17 cellular contexts compared by ENCODE assay signal in the genomic region with DNA sequence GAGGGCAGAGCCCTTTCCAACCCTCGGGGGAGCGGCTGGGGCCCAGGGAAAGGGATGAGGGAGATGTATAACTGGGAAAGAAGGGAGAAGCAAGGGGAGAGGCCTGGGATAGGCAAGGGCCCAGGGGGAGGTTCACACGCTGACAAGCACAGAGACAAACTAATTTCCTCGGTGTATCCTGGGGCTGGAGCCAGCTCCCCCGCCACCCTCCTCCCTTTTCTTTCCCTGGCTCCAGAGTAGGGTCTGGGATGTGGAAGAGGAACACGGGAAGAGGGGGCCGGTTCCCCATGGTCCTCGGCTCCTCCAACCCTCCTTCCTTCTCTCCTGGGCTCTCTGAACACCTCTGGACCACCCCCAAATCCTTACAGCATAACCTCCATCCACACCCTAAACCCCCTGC. TPM values are rescaled to one million over a fixed set of nuclear protein-coding genes. Genes with fewer than 3 reads are reported as not detected.
DNase-seq lines count a peak whose midpoint lies in the region; ATAC-seq and TF ChIP-seq lines count a peak whose summit lies in the region.
"Had no signal": no experiment of that assay in that cellular context is flagged by ENCODE, and none has a peak within 500 bp of the region (broad histone marks: within the 10 kb centered on the region; RNA-seq: fewer than 3 reads in every experiment).

No MANE protein-coding gene starts in this region.

- H3K27me3 ChIP-seq in BLaER1 treated with 17β-estradiol and CSF1 and Interleukin-3, amounts not matched to agents 10 nM and 100 nM, result peaks cover under 1 to 27% (median 15%) of the 10 kb centered on the region in 11 experiments; a peak in 15 of 22 replicates
- H3K27me3 ChIP-seq in adipocyte (replicated peaks; ENCODE audit: control insufficient read depth, insufficient read depth, low read length), result no peaks in the 10 kb centered on the region
- no peaks in the 10 kb centered on the region for H3K27me3 ChIP-seq in hepatocyte
- H3K27me3 ChIP-seq in smooth muscle cell (ENCODE audit: low read depth), result no peaks in the 10 kb centered on the region
- H3K27me3 ChIP-seq: colonic mucosa had no signal

- H2AFZ ChIP-seq in hepatocyte (no peak overlapping the region), smooth muscle cell (ENCODE audit: low read depth) (no peak overlapping the region)

- H3K79me2 ChIP-seq in hepatocyte (peaks cover 31% of the 10 kb centered on the region), smooth muscle cell (ENCODE audit: low read depth) (no peaks in the 10 kb centered on the region)

- in situ Hi-C loops in G401 (cut with HindIII; ENCODE audit: low sequenced_read_pairs), result no loop called here

- no peak overlapping the region for H3K9ac ChIP-seq in BLaER1 treated with 17β-estradiol and CSF1 and Interleukin-3, amounts not matched to agents 10 nM and 100 nM
- H3K9ac ChIP-seq in adipocyte (ENCODE audit: low read length), result peak overlapping the region; percentile 72
- H3K9ac ChIP-seq in smooth muscle cell (ENCODE audit: low read depth), result no peak overlapping the region

- peaks cover 0 to 54% (median 8%) of the 10 kb centered on the region in 11 experiments; a peak in 11 of 22 replicates for H4K20me1 ChIP-seq in BLaER1 treated with 17β-estradiol and CSF1 and Interleukin-3, amounts not matched to agents 10 nM and 100 nM
- H4K20me1 ChIP-seq in hepatocyte (ENCODE audit: insufficient read depth, poor library complexity, severe bottlenecking) (no peaks in the 10 kb centered on the region), smooth muscle cell (ENCODE audit: low read depth) (peaks cover 69% of the 10 kb centered on the region)

- 46% methylated on average over 8 of the region's 8 CpGs for WGBS in hepatocyte (ENCODE audit: low lambda C conversion rate, missing lambda C conversion rate)
- 86% methylated on average over 8 of the region's 8 CpGs for WGBS in smooth muscle cell (ENCODE audit: low lambda C conversion rate)

- H3K9me3 ChIP-seq in BLaER1 treated with 17β-estradiol and CSF1 and Interleukin-3, amounts not matched to agents 10 nM and 100 nM (replicated peaks in 1 of 11), result no peaks in the 10 kb centered on the region
- H3K9me3 ChIP-seq in adipocyte (ENCODE audit: control insufficient read depth, low read length) (no peaks in the 10 kb centered on the region), hepatocyte (ENCODE audit: low read depth) (no peaks in the 10 kb centered on the region), smooth muscle cell (replicated peaks; ENCODE audit: low read depth) (no peaks in the 10 kb centered on the region)
- H3K9me3 ChIP-seq: colonic mucosa had no signal

- no peak for ATAC-seq in GM19035 (IDR thresholded peaks at IDR 0.05; ENCODE audit: unreplicated experiment)
- ATAC-seq: naive thymus-derived CD8-positive, alpha-beta T cell had no signal

- H3K36me3 ChIP-seq in BLaER1 treated with 17β-estradiol and CSF1 and Interleukin-3, amounts not matched to agents 10 nM and 100 nM, result peaks cover 0 to 6% (median 0%) of the 10 kb centered on the region in 11 experiments; a peak in 2 of 22 replicates
- H3K36me3 ChIP-seq in adipocyte (ENCODE audit: control insufficient read depth, insufficient read depth, low read length, severe bottlenecking) (peaks cover 30% of the 10 kb centered on the region), hepatocyte (replicated peaks; ENCODE audit: insufficient read depth, low read depth) (no peaks in the 10 kb centered on the region), smooth muscle cell (ENCODE audit: low read depth) (no peaks in the 10 kb centered on the region)
- H3K36me3 ChIP-seq: colonic mucosa had no signal

- no peak overlapping the region for H3K27ac ChIP-seq in BLaER1 treated with 17β-estradiol and CSF1 and Interleukin-3, amounts not matched to agents 10 nM and 100 nM
- H3K27ac ChIP-seq in hepatocyte (peak overlapping the region; percentile 99), smooth muscle cell (ENCODE audit: low read depth) (no peak overlapping the region)
- H3K27ac ChIP-seq: colonic mucosa had no signal

- TF ChIP-seq CTCF in hepatocyte (IDR thresholded peaks at IDR 0.05; ENCODE audit: poor library complexity) (no peak), smooth muscle cell (IDR thresholded peaks at IDR 0.05; ENCODE audit: borderline replicate concordance, insufficient read depth, poor library complexity, severe bottlenecking) (no peak)

- DNase-seq in adipocyte (ENCODE audit: low read depth), result no peak
- peak; percentile 54 for DNase-seq in hepatocyte (ENCODE audit: low spot score)
- no peak for DNase-seq in smooth muscle cell (lab: John Stamatoyannopoulos, UW; ENCODE audit: unreplicated experiment)
- DNase-seq in kidney glomerular epithelial cell (lab: John Stamatoyannopoulos, UW), result no peak
- no peak for DNase-seq in NCI-H345 (lab: John Stamatoyannopoulos, UW)
- no peak for DNase-seq in G401 (ENCODE audit: low spot score)
- DNase-seq: activated CD8-positive, alpha-beta memory T cell treated with anti-CD3 and anti-CD28 coated beads for 24 hours; activated naive CD4-positive, alpha-beta T cell treated with Interleukin-2 at 50 U/mL for 16 hours; NCI-H1092; NCI-H510A treated with DMSO at 0.1 percent for 48 hours; SHP77 had no signal

- no peaks in the 10 kb centered on the region for H3F3A ChIP-seq in smooth muscle cell (ENCODE audit: low read depth)

- H3K9me2 ChIP-seq in hepatocyte (replicated peaks; ENCODE audit: insufficient read depth), result no peaks in the 10 kb centered on the region

- H3K4me1 ChIP-seq in BLaER1 treated with 17β-estradiol and CSF1 and Interleukin-3, amounts not matched to agents 10 nM and 100 nM, result peaks cover 64 to 80% (median 77%) of the 10 kb centered on the region in 10 experiments
- H3K4me1 ChIP-seq in adipocyte (ENCODE audit: control insufficient read depth, insufficient read depth, low read length) (peaks cover 55% of the 10 kb centered on the region), hepatocyte (ENCODE audit: insufficient read depth) (peaks cover 60% of the 10 kb centered on the region), smooth muscle cell (ENCODE audit: low read depth) (peaks cover 11% of the 10 kb centered on the region)

- peak overlapping the region; percentile 76 to 99 (median 82) for H3K4me2 ChIP-seq in BLaER1 treated with 17β-estradiol and CSF1 and Interleukin-3, amounts not matched to agents 10 nM and 100 nM
- H3K4me2 ChIP-seq in hepatocyte (peak overlapping the region; percentile 69), smooth muscle cell (no peak overlapping the region)

- no peak overlapping the region for H3K4me3 ChIP-seq in BLaER1 treated with 17β-estradiol and CSF1 and Interleukin-3, amounts not matched to agents 10 nM and 100 nM
- H3K4me3 ChIP-seq in adipocyte (ENCODE audit: low read length) (peak overlapping the region; percentile 25), hepatocyte (no peak overlapping the region), smooth muscle cell (peak overlapping the region; percentile 16)
- H3K4me3 ChIP-seq: colonic mucosa had no signal

RNA-seq across cellular contexts. Expression of a gene that starts 6.9 kb away (rescaled TPM):
- total RNA-seq in hepatocyte, result 5.5 and 13.2 TPM in 2 replicates
- 6.5 and 9.4 TPM in 2 replicates for polyA plus RNA-seq in hepatocyte
- 7.3 and 12.2 TPM in 2 replicates for total RNA-seq in smooth muscle cell
- polyA plus RNA-seq in smooth muscle cell, result 4.6 and 6.2 TPM in 2 replicates
- 1.9 and 4.2 TPM in 2 replicates for total RNA-seq in G401 (2014; rRNA removed; shearing (Covaris generic))

RNA-seq across cellular contexts. Expression of a gene that starts 13.2 kb away (rescaled TPM):
- 69.8 and 74.4 TPM in 2 replicates for total RNA-seq in hepatocyte
- polyA plus RNA-seq in hepatocyte, result 97.4 and 117 TPM in 2 replicates
- total RNA-seq in smooth muscle cell, result 61.4 and 78.0 TPM in 2 replicates
- 113 and 133 TPM in 2 replicates for polyA plus RNA-seq in smooth muscle cell
- 15.2 and 19.4 TPM in 2 replicates for total RNA-seq in G401 (2014; rRNA removed; shearing (Covaris generic))

RNA-seq across cellular contexts. Expression of a gene that starts 25.2 kb away (rescaled TPM):
- total RNA-seq in hepatocyte (17.3 and 24.0 TPM in 2 replicates), smooth muscle cell (17.3 and 19.5 TPM in 2 replicates)
- polyA plus RNA-seq in hepatocyte (20.2 and 25.0 TPM in 2 replicates), smooth muscle cell (20.3 and 21.4 TPM in 2 replicates)
- total RNA-seq in G401 (2014; rRNA removed; shearing (Covaris generic)), result 20.3 and 38.1 TPM in 2 replicates

RNA-seq across cellular contexts. Expression of a gene that starts 35.1 kb away (rescaled TPM):
- total RNA-seq in hepatocyte, result 146 and 152 TPM in 2 replicates
- 242 TPM in 2 replicates for polyA plus RNA-seq in hepatocyte
- total RNA-seq in smooth muscle cell, result 99.3 and 123 TPM in 2 replicates
- polyA plus RNA-seq in smooth muscle cell, result 210 and 220 TPM in 2 replicates
- total RNA-seq in G401 (2014; rRNA removed; shearing (Covaris generic)), result 319 TPM in 2 replicates

RNA-seq across cellular contexts. Expression of a gene that starts 37.3 kb away (rescaled TPM):
- total RNA-seq in hepatocyte, result 0.16 TPM in 1 of 2 replicates, not detected in the other
- polyA plus RNA-seq in hepatocyte, result 0.07 and 0.26 TPM in 2 replicates
- not detected in 2 replicates for total RNA-seq in smooth muscle cell
- 0.32 TPM in 1 of 2 replicates, not detected in the other for polyA plus RNA-seq in smooth muscle cell
- 0.10 and 0.31 TPM in 2 replicates for total RNA-seq in G401 (2014; rRNA removed; shearing (Covaris generic))
- total RNA-seq: Daoy, H4 had no signal

Comparison
In these comparisons a context has a peak if more than half of its experiments do, and no peak if none do; other contexts are left out.
1. H3K4me3 ChIP-seq: peak in adipocyte (single experiment) and smooth muscle cell (single experiment); none in BLaER1 treated with 17β-estradiol and CSF1 and Interleukin-3, amounts not matched to agents 10 nM and 100 nM (0 of 10) and hepatocyte (single experiment).